ENCODE assay signal across 19 cellular contexts in the genomic region with DNA sequence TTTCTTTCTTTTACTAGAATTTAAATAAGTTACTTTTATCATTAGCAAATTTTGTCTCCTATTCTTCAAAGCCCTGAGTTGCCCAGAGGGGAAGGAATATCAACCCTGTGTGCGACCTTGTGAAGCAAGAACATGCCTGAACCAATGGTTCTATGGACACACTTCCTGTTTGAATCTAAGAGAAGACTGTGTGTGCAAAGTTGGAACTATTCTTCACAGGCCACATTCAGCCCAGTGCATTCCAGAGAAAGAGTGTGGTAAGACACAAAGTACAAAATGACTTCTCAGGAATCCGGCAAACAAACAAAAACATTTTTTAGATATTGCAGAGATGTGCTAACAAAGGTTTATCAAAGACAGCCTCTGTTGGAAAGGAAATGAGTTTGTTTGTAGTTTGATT.
DNase-seq lines count a peak whose midpoint lies in the region; ATAC-seq and TF ChIP-seq lines count a peak whose summit lies in the region.
"Had no signal": no experiment of that assay in that cellular context is flagged by ENCODE, and none has a peak within 500 bp of the region (broad histone marks: within the 10 kb centered on the region; RNA-seq: fewer than 3 reads in every experiment).

No MANE protein-coding gene starts in this region.

- H3K9me3 Mint-ChIP-seq in progenitor cell of endocrine pancreas (ENCODE audit: low read depth), result no peaks in the 10 kb centered on the region
- H3K9me3 Mint-ChIP-seq: nephron progenitor cell had no signal

- H3K27ac Mint-ChIP-seq in progenitor cell of endocrine pancreas, result no peak overlapping the region
- H3K27ac Mint-ChIP-seq: CD8-positive, alpha-beta memory T cell; nephron progenitor cell had no signal

- H3K36me3 ChIP-seq in IMR-90 (ENCODE audit: control insufficient read depth, insufficient read depth, low read length) (no peaks in the 10 kb centered on the region), mesenchymal stem cell (ENCODE audit: control insufficient read depth in 1 of 2, insufficient read depth in 2 of 2, low read depth in 1 of 2, low read length in 2 of 2) (no peaks in the 10 kb centered on the region)
- H3K36me3 ChIP-seq: thyroid gland had no signal

- TF ChIP-seq POLR2A in IMR-90 (IDR thresholded peaks at IDR 0.05; ENCODE audit: low read depth, low read length), result no peak

- no peaks in the 10 kb centered on the region for H3K36me3 Mint-ChIP-seq in progenitor cell of endocrine pancreas (ENCODE audit: insufficient read depth)
- H3K36me3 Mint-ChIP-seq: CD8-positive, alpha-beta memory T cell had no signal

- H3K4me2 ChIP-seq in IMR-90 (ENCODE audit: low read depth, low read length), result no peak overlapping the region
- no peak overlapping the region for H3K4me2 ChIP-seq in mesenchymal stem cell (ENCODE audit: low read length, poor library complexity, severe bottlenecking)

- no peak for TF ChIP-seq RAD21 in IMR-90 (IDR thresholded peaks at IDR 0.05; ENCODE audit: low read length)

- no peak overlapping the region for H4K5ac ChIP-seq in IMR-90 (ENCODE audit: low read depth, low read length)

- H3K18ac ChIP-seq in IMR-90 (ENCODE audit: low read depth, low read length) (no peak overlapping the region), mesenchymal stem cell (ENCODE audit: low read depth in 1 of 2, low read length in 2 of 2) (no peak overlapping the region)

- H3K4me3 ChIP-seq in IMR-90 (ENCODE audit: insufficient read depth, low read depth, low read length) (no peak overlapping the region), mesenchymal stem cell (ENCODE audit: insufficient read depth in 1 of 2, low read depth in 1 of 2, low read length in 2 of 2) (no peak overlapping the region)
- H3K4me3 ChIP-seq: skin epidermis, thyroid gland had no signal

- H3K4me3 Mint-ChIP-seq in progenitor cell of endocrine pancreas (ENCODE audit: low read depth), result no peak overlapping the region
- H3K4me3 Mint-ChIP-seq: CD8-positive, alpha-beta memory T cell; nephron progenitor cell had no signal

- H3K23ac ChIP-seq in IMR-90 (ENCODE audit: low read depth, low read length), result no peak overlapping the region
- no peak overlapping the region for H3K23ac ChIP-seq in mesenchymal stem cell (ENCODE audit: low read length in 2 of 2)

- H3K27me3 ChIP-seq in IMR-90 (ENCODE audit: control insufficient read depth, insufficient read depth, low read length) (no peaks in the 10 kb centered on the region), mesenchymal stem cell (ENCODE audit: control insufficient read depth in 1 of 2, insufficient read depth in 1 of 2, low read length in 2 of 2) (no peaks in the 10 kb centered on the region)
- H3K27me3 ChIP-seq: thyroid gland had no signal

- no peak overlapping the region for H2AFZ ChIP-seq in IMR-90 (replicated peaks; ENCODE audit: low read length, poor library complexity)
- no peak overlapping the region for H2AFZ ChIP-seq in mesenchymal stem cell (ENCODE audit: low read depth, low read length)

- H3K4me1 ChIP-seq in IMR-90 (ENCODE audit: control insufficient read depth, insufficient read depth, low read length) (no peaks in the 10 kb centered on the region), mesenchymal stem cell (ENCODE audit: control insufficient read depth, insufficient read depth, low read depth, low read length) (no peaks in the 10 kb centered on the region)
- H3K4me1 ChIP-seq: thyroid gland had no signal

- no CpG with 5 or more reads among the region's 2 CpGs for WGBS in IMR-90 (ENCODE audit: extremely low coverage in 2 of 2, insufficient read length in 1 of 2), 2 experiments
- WGBS in mesenchymal stem cell, result 85% methylated on average over 1 of the region's 2 CpGs

- no peak overlapping the region for H2AK5ac ChIP-seq in IMR-90 (ENCODE audit: low read depth, low read length)
- no peak overlapping the region for H2AK5ac ChIP-seq in mesenchymal stem cell (ENCODE audit: low read length, severe bottlenecking)

- H3K27ac ChIP-seq in IMR-90 (ENCODE audit: insufficient read depth, low read length), result no peak overlapping the region
- H3K27ac ChIP-seq in mesenchymal stem cell (ENCODE audit: low read length, poor library complexity, severe bottlenecking), result peak overlapping the region; percentile 49
- H3K27ac ChIP-seq: skin epidermis, thyroid gland had no signal

- no peak overlapping the region for H3K56ac ChIP-seq in IMR-90 (ENCODE audit: extremely low read depth, insufficient read depth, low read length)

- H2BK120ac ChIP-seq in IMR-90 (ENCODE audit: low read depth, low read length) (no peak overlapping the region), mesenchymal stem cell (ENCODE audit: low read depth, low read length) (no peak overlapping the region)

- H2AK9ac ChIP-seq in IMR-90 (replicated peaks; ENCODE audit: low read depth, low read length, poor library complexity), result no peak overlapping the region

- no peak overlapping the region for H3K4ac ChIP-seq in IMR-90 (ENCODE audit: low read depth, low read length)
- no peak overlapping the region for H3K4ac ChIP-seq in mesenchymal stem cell (ENCODE audit: low read depth in 1 of 2, low read length in 2 of 2)

- H3K27me3 Mint-ChIP-seq in progenitor cell of endocrine pancreas, result no peaks in the 10 kb centered on the region

- H3K9me3 ChIP-seq in IMR-90 (ENCODE audit: control insufficient read depth, insufficient read depth, low read length) (no peaks in the 10 kb centered on the region), mesenchymal stem cell (ENCODE audit: control insufficient read depth, low read length) (no peaks in the 10 kb centered on the region)
- H3K9me3 ChIP-seq: thyroid gland had no signal

- dilution Hi-C loops in IMR-90 (cut with HindIII; ENCODE audit: low sequenced_read_pairs, unreplicated experiment), result no loop called here

- no TSS peak for BruUV-seq in IMR-90 (replicated peaks; lab: Mats Ljungman, UMichigan)

- H2BK20ac ChIP-seq in IMR-90 (ENCODE audit: low read depth, low read length), result no peak overlapping the region

- in situ Hi-C loops in IMR-90 (cut with MboI; ENCODE audit: low sequenced_read_pairs), result no loop called here

- no peak overlapping the region for H2BK12ac ChIP-seq in mesenchymal stem cell (ENCODE audit: low read length in 2 of 2)

- H2BK15ac ChIP-seq in IMR-90 (ENCODE audit: low read depth, low read length), result no peak overlapping the region
- no peak overlapping the region for H2BK15ac ChIP-seq in mesenchymal stem cell (ENCODE audit: low read depth, poor library complexity, severe bottlenecking)

- POLR2A ChIA-PET in IMR-90 (lab: Charles Lee; ENCODE audit: unreplicated experiment), result no interaction called here

- H3K9ac ChIP-seq in IMR-90 (ENCODE audit: low read depth, low read length), result no peak overlapping the region
- no peak overlapping the region for H3K9ac ChIP-seq in mesenchymal stem cell (ENCODE audit: low read length)

- CTCF ChIA-PET in IMR-90 (lab: Yijun Ruan, JAX), result no interaction called here

- H3K14ac ChIP-seq in IMR-90 (replicated peaks; ENCODE audit: low read depth, low read length), result no peak overlapping the region
- no peak overlapping the region for H3K14ac ChIP-seq in mesenchymal stem cell (ENCODE audit: low read length in 2 of 2)

- H4K20me1 ChIP-seq in IMR-90 (ENCODE audit: insufficient read depth, low read length), result no peaks in the 10 kb centered on the region

- H2BK5ac ChIP-seq in IMR-90 (ENCODE audit: low read depth, low read length, poor library complexity, severe bottlenecking) (no peak overlapping the region), mesenchymal stem cell (ENCODE audit: low read depth, low read length, poor library complexity, severe bottlenecking) (no peak overlapping the region)

- intact Hi-C loops in IMR-90 (cut with micrococcal nuclease), result no loop called here

- no peak overlapping the region for H4K91ac ChIP-seq in IMR-90 (ENCODE audit: insufficient read depth, low read depth, low read length)
- no peak overlapping the region for H4K91ac ChIP-seq in mesenchymal stem cell (ENCODE audit: low read length)

- TF ChIP-seq CTCF in IMR-90 (conservative IDR thresholded peaks at IDR 0.05; ENCODE audit: low read depth, low read length) (no peak), progenitor cell of endocrine pancreas (IDR thresholded peaks at IDR 0.05; ENCODE audit: unreplicated experiment) (no peak)

- peak; percentile 80 for ATAC-seq in IMR-90 (ENCODE audit: low read depth)
- no peak for ATAC-seq in HG02763 (IDR thresholded peaks at IDR 0.05; ENCODE audit: unreplicated experiment)

- DNase-seq in AG08395 (ENCODE audit: low spot score) (peak; percentile 28), IMR-90 (peak; percentile 22), dedifferentiated amniotic fluid mesenchymal stem cell (ENCODE audit: extremely low spot score) (peak; percentile 15), mesenchymal stem cell (peak; percentile 62), progenitor cell of endocrine pancreas (ENCODE audit: low spot score, unreplicated experiment) (no peak)
- DNase-seq in stimulated activated naive CD4-positive, alpha-beta T cell (lab: John Stamatoyannopoulos, UW), result no peak
- no peak for DNase-seq in activated CD4-positive, CD25-positive, alpha-beta regulatory T cell treated with anti-CD3 and anti-CD28 coated beads, Interleukin-2, amount 50 U/mL, for 72 hours
- DNase-seq: activated CD4-positive, CD25-positive, alpha-beta regulatory T cell; activated effector memory CD4-positive, alpha-beta T cell treated with anti-CD3 and anti-CD28 coated beads, Interleukin-2, amount 50 U/mL, for 16 hours; CD8-positive, alpha-beta memory T cell; cortex of kidney; H7; NCI-H1092 treated with DMSO at 0.1 percent for 48 hours; nephron progenitor cell; NK-92 treated with Interleukin-12 subunit alpha and Interleukin-12 subunit beta, amount 100 ng/mL, for 24 hours; T-helper 1 cell; thyroid gland had no signal

- H3K79me1 ChIP-seq in IMR-90 (ENCODE audit: low read depth in 1 of 2, low read length in 2 of 2) (no peaks in the 10 kb centered on the region), mesenchymal stem cell (replicated peaks; ENCODE audit: low read length, poor library complexity, severe bottlenecking) (no peaks in the 10 kb centered on the region)

- peaks cover 3% of the 10 kb centered on the region for H3K4me1 Mint-ChIP-seq in progenitor cell of endocrine pancreas (ENCODE audit: low read depth)
- H3K4me1 Mint-ChIP-seq: CD8-positive, alpha-beta memory T cell; nephron progenitor cell had no signal

- no peaks in the 10 kb centered on the region for H3K9me1 ChIP-seq in IMR-90 (ENCODE audit: insufficient read depth, low read length)

- H4K8ac ChIP-seq in IMR-90 (ENCODE audit: low read depth in 2 of 2, low read length in 2 of 2), result 0 out of 4 replicates have a peak overlapping the region, but pooled peaks of 1 of the 2 experiments have one; percentile 32
- no peak overlapping the region for H4K8ac ChIP-seq in mesenchymal stem cell (ENCODE audit: low read length)

TF ChIP-seq in IMR-90, 13 proteins besides CTCF, POLR2A, EP300 and RAD21:
- no peak for TF ChIP-seq FOS (IDR thresholded peaks at IDR 0.05; ENCODE audit: low read depth, low read length)

Comparison
In these comparisons a context has a peak if more than half of its experiments do, and no peak if none do; other contexts are left out.
1. DNase-seq: peak in AG08395 (single experiment), IMR-90 (single experiment), dedifferentiated amniotic fluid mesenchymal stem cell (single experiment) and mesenchymal stem cell (single experiment); none in stimulated activated naive CD4-positive, alpha-beta T cell (0 of 6), activated CD4-positive, CD25-positive, alpha-beta regulatory T cell treated with anti-CD3 and anti-CD28 coated beads, Interleukin-2, amount 50 U/mL, for 72 hours (single experiment) and progenitor cell of endocrine pancreas (single experiment).